ENCODE assay signal across 14 cellular contexts in the genomic region with DNA sequence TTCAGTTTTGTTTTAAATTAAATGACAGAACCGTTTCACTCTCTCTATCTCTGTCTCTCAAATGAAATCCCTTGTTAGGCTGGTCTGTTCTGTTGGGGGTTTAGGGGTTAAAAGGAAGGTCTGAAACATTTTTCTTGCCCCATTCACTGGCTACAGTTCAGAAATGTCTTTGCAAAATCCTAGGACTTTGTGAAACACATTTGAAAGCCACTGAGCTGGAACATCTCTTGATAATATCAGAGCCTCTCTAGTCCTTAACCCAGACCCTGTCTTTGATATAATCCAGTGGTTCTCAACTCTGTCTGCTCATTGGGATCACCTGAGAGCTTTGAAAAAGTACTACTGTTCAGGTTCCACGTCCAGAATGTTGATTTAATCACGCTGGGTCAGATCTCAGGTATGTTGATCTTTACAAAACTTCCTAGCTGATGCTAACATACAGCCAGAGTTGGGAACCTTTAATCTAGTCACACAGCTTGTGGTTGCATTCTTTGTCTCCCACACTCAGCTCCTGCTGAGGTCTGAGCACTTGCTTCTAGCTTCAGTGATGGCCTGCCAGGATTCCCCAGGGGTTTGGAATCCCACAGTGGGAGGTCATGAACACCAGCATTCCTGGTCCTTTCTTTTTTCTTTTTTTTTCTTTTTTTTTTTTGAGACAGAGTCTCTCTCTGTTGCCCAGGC.
DNase-seq lines count a peak whose midpoint lies in the region; ATAC-seq and TF ChIP-seq lines count a peak whose summit lies in the region.
"Had no signal": no experiment of that assay in that cellular context is flagged by ENCODE, and none has a peak within 500 bp of the region (broad histone marks: within the 10 kb centered on the region; RNA-seq: fewer than 3 reads in every experiment).

No MANE protein-coding gene starts in this region.

- no TSS peak for BruUV-seq in MCF 10A (replicated peaks; lab: Mats Ljungman, UMichigan)

- no peaks in the 10 kb centered on the region for H3K9me3 Mint-ChIP-seq in MCF 10A (ENCODE audit: unreplicated experiment)
- H3K9me3 Mint-ChIP-seq: activated T-cell treated with anti-CD3 and anti-CD28 coated beads, Interleukin-2, amount 50 U/mL, for 4 hours; HFFc6; stimulated activated naive CD8-positive, alpha-beta T cell treated with anti-CD3 and anti-CD28 coated beads, Interleukin-15, amount 100 ng/mL, for 72 hours had no signal

- POLR2A ChIA-PET in MCF 10A (lab: Yijun Ruan, JAX) = no interaction called here

- no peak for ATAC-seq in left colon
- ATAC-seq: activated T-cell treated with anti-CD3 and anti-CD28 coated beads, Interleukin-2, amount 50 U/mL, for 4 hours; heart left ventricle; stimulated activated naive CD8-positive, alpha-beta T cell treated with anti-CD3 and anti-CD28 coated beads, Interleukin-15, amount 100 ng/mL, for 72 hours had no signal

- no peak overlapping the region for H3K4me3 Mint-ChIP-seq in MCF 10A (ENCODE audit: unreplicated experiment)
- H3K4me3 Mint-ChIP-seq: activated T-cell treated with anti-CD3 and anti-CD28 coated beads, Interleukin-2, amount 50 U/mL, for 4 hours; HFFc6; naive B cell; stimulated activated naive CD8-positive, alpha-beta T cell treated with anti-CD3 and anti-CD28 coated beads, Interleukin-15, amount 100 ng/mL, for 72 hours had no signal

- H3K4me1 ChIP-seq in breast epithelium = no peaks in the 10 kb centered on the region
- peaks cover 2 to 48% (median 43%) of the 10 kb centered on the region in 4 donors for H3K4me1 ChIP-seq in esophagus muscularis mucosa

- peak overlapping the region; percentile 3 to 22 for H3K27ac ChIP-seq in breast epithelium
- H3K27ac ChIP-seq in esophagus muscularis mucosa (replicated peaks in 1 of 4) = no peak overlapping the region
- H3K27ac ChIP-seq: heart left ventricle had no signal

- H3K27ac Mint-ChIP-seq in MCF 10A (ENCODE audit: low read depth, unreplicated experiment) = no peak overlapping the region
- H3K27ac Mint-ChIP-seq: HFFc6; stimulated activated naive CD8-positive, alpha-beta T cell treated with anti-CD3 and anti-CD28 coated beads, Interleukin-15, amount 100 ng/mL, for 72 hours had no signal

- intact Hi-C loops in breast epithelium (cut with DNase I; ENCODE audit: low total_unique reads) (no loop called here), MCF 10A (cut with micrococcal nuclease) (no loop called here), left colon (cut with DNase I, micrococcal nuclease) (no loop called here), esophagus muscularis mucosa (cut with DNase I) (no loop called here)

- no peaks in the 10 kb centered on the region for H3K27me3 Mint-ChIP-seq in MCF 10A (ENCODE audit: insufficient read depth, unreplicated experiment)
- H3K27me3 Mint-ChIP-seq: naive B cell had no signal

- H3K4me1 Mint-ChIP-seq in MCF 10A (ENCODE audit: insufficient read depth, unreplicated experiment) = peaks cover 12% of the 10 kb centered on the region
- H3K4me1 Mint-ChIP-seq: stimulated activated naive CD8-positive, alpha-beta T cell treated with anti-CD3 and anti-CD28 coated beads, Interleukin-15, amount 100 ng/mL, for 72 hours had no signal

- H3K9me3 ChIP-seq in breast epithelium (no peaks in the 10 kb centered on the region), esophagus muscularis mucosa (no peaks in the 10 kb centered on the region)
- H3K9me3 ChIP-seq: heart left ventricle had no signal

- H3K4me3 ChIP-seq in breast epithelium = no peak overlapping the region
- H3K4me3 ChIP-seq in esophagus muscularis mucosa = no peak overlapping the region
- H3K4me3 ChIP-seq: heart left ventricle had no signal

- H3K36me3 Mint-ChIP-seq in MCF 10A (ENCODE audit: insufficient read depth, unreplicated experiment) = no peaks in the 10 kb centered on the region
- H3K36me3 Mint-ChIP-seq: naive B cell had no signal

- WGBS in esophagus muscularis mucosa = 50% methylated on average over 3 of the region's 3 CpGs

- H3K27me3 ChIP-seq in breast epithelium (no peaks in the 10 kb centered on the region), esophagus muscularis mucosa (no peaks in the 10 kb centered on the region)
- H3K27me3 ChIP-seq: heart left ventricle had no signal

- TF ChIP-seq CTCF in breast epithelium (IDR thresholded peaks at IDR 0.05) (no peak), MCF 10A (IDR thresholded peaks at IDR 0.05; ENCODE audit: unreplicated experiment) (no peak), esophagus muscularis mucosa (IDR thresholded peaks at IDR 0.05) (no peak)

- peak in 1 of 2 donors; percentile 18 for DNase-seq in breast epithelium (ENCODE audit: low spot score in 2 of 2)
- DNase-seq in MCF 10A (ENCODE audit: unreplicated experiment) = no peak
- peak; percentile 95 for DNase-seq in astrocyte of the hippocampus (ENCODE audit: low read depth, low spot score)
- DNase-seq in islet precursor cell = peak; percentile 95
- DNase-seq in NCI-H1417 (lab: John Stamatoyannopoulos, UW) = no peak
- DNase-seq in left colon = no peak
- no peak for DNase-seq in stimulated activated CD8-positive, alpha-beta memory T cell treated with anti-CD3 and anti-CD28 coated beads, Interleukin-4, amount 100 ng/mL, for 48 hours
- no peak for DNase-seq in esophagus muscularis mucosa (ENCODE audit: extremely low spot score)
- DNase-seq: activated T-cell treated with anti-CD3 and anti-CD28 coated beads, Interleukin-2, amount 50 U/mL, for 4 hours; HFFc6; naive B cell; NCI-H1105 treated with DMSO at 0.1 percent for 48 hours; stimulated activated naive CD8-positive, alpha-beta T cell treated with anti-CD3 and anti-CD28 coated beads, Interleukin-15, amount 100 ng/mL, for 72 hours had no signal

- no peak for TF ChIP-seq POLR2A in breast epithelium (IDR thresholded peaks at IDR 0.05)
- no peak for TF ChIP-seq POLR2A in esophagus muscularis mucosa (IDR thresholded peaks at IDR 0.05; ENCODE audit: low read depth)

- no peak for TF ChIP-seq EP300 in esophagus muscularis mucosa (IDR thresholded peaks at IDR 0.05)

- H3K36me3 ChIP-seq in breast epithelium (no peaks in the 10 kb centered on the region), esophagus muscularis mucosa (no peaks in the 10 kb centered on the region)
- H3K36me3 ChIP-seq: heart left ventricle had no signal

- CTCF ChIA-PET in MCF 10A (lab: Yijun Ruan, JAX) = interaction anchor here (0.8 to 1.3 kb wide), 5 partner anchors 14 to 442 kb away, joined by 3 to 6 read pairs (median 3); no protein-coding TSS in a partner anchor

Comparison
In these comparisons a context has a peak if more than half of its experiments do, and no peak if none do; other contexts are left out.
1. DNase-seq: peak in astrocyte of the hippocampus (single experiment) and islet precursor cell (single experiment); none in MCF 10A (single experiment), NCI-H1417 (0 of 3), left colon (0 of 2), stimulated activated CD8-positive, alpha-beta memory T cell treated with anti-CD3 and anti-CD28 coated beads, Interleukin-4, amount 100 ng/mL, for 48 hours (single experiment) and esophagus muscularis mucosa (single experiment).
2. H3K27ac ChIP-seq: peak in breast epithelium (2 of 2); none in esophagus muscularis mucosa (0 of 4).